13 cellular contexts compared by ENCODE assay signal in genomic region chr7:42315631-42316030, GRCh38.
A peak's percentile ranks its signal among the peaks of the same experiment; 100 is the strongest.
DNase-seq lines count a peak whose midpoint lies in the region.
"Had no signal": no experiment of that assay in that cellular context is flagged by ENCODE, and none has a peak within 500 bp of the region (broad histone marks: within the 10 kb centered on the region; RNA-seq: fewer than 3 reads in every experiment).

No MANE protein-coding gene starts in this region.

- no peaks in the 10 kb centered on the region for H3K4me1 Mint-ChIP-seq in activated naive CD4-positive, alpha-beta T cell treated with anti-CD3 and anti-CD28 coated beads for 36 hours (ENCODE audit: low read depth)

- H3K4me2 ChIP-seq in GM23248 (ENCODE audit: unreplicated experiment): peak overlapping the region; percentile 60

- H3K27ac ChIP-seq in GM23248 (no peak overlapping the region), SJSA1 (peak overlapping the region; percentile 71)
- H3K27ac ChIP-seq: right atrium auricular region had no signal

- H4K20me1 ChIP-seq in GM23248 (ENCODE audit: insufficient read depth): no peaks in the 10 kb centered on the region

- H3K4me1 ChIP-seq in GM23248 (ENCODE audit: insufficient read depth) (peaks cover 13% of the 10 kb centered on the region), SJSA1 (replicated peaks) (peaks cover 13% of the 10 kb centered on the region)
- H3K4me1 ChIP-seq: right atrium auricular region had no signal

- intact Hi-C loops in activated naive CD4-positive, alpha-beta T cell treated with anti-CD3 and anti-CD28 coated beads for 36 hours (cut with micrococcal nuclease): no loop called here

- peaks cover 22% of the 10 kb centered on the region for H3F3A ChIP-seq in GM23248 (ENCODE audit: insufficient read depth)

- H3K79me2 ChIP-seq in GM23248 (ENCODE audit: insufficient read depth): no peaks in the 10 kb centered on the region

- H3K36me3 ChIP-seq in GM23248 (ENCODE audit: low read depth) (no peaks in the 10 kb centered on the region), SJSA1 (no peaks in the 10 kb centered on the region)
- H3K36me3 ChIP-seq: right atrium auricular region had no signal

- peak overlapping the region; percentile 23; the same call in 1 of the 2 replicates for H2AFZ ChIP-seq in GM23248

- H3K27me3 ChIP-seq in GM23248 (replicated peaks; ENCODE audit: insufficient read depth): no peaks in the 10 kb centered on the region
- no peaks in the 10 kb centered on the region for H3K27me3 ChIP-seq in SJSA1 (replicated peaks)
- H3K27me3 ChIP-seq: right atrium auricular region had no signal

- DNase-seq in GM23248 (peak; percentile 56), SJSA1 (ENCODE audit: low read depth in 1 of 2, low spot score in 2 of 2) (peak in 1 of 2 experiments; percentile 74), fibroblast of peridontal ligament (ENCODE audit: extremely low read depth) (peak; percentile 66), smooth muscle cell of the brain vasculature (ENCODE audit: low read depth, low spot score) (peak; percentile 79), SKM-1 (lab: John Stamatoyannopoulos, UW; ENCODE audit: unreplicated experiment) (no peak), G401 (ENCODE audit: low spot score) (no peak), NCI-H1436 (lab: John Stamatoyannopoulos, UW) (no peak)
- DNase-seq in activated naive CD4-positive, alpha-beta T cell treated with anti-CD3 and anti-CD28 coated beads for 36 hours: no peak
- DNase-seq: activated gamma-delta T cell, cerebellar nuclear complex, COR-L47, NCI-H226 had no signal

- H3K4me3 Mint-ChIP-seq in activated naive CD4-positive, alpha-beta T cell treated with anti-CD3 and anti-CD28 coated beads for 36 hours: no peak overlapping the region

- CTCF ChIA-PET in activated naive CD4-positive, alpha-beta T cell treated with anti-CD3 and anti-CD28 coated beads for 36 hours (lab: Charles Lee): no interaction called here

- no peaks in the 10 kb centered on the region for H3K9me3 ChIP-seq in GM23248 (ENCODE audit: low read depth)
- no peaks in the 10 kb centered on the region for H3K9me3 ChIP-seq in SJSA1 (replicated peaks)

- H3K27ac Mint-ChIP-seq in activated naive CD4-positive, alpha-beta T cell treated with anti-CD3 and anti-CD28 coated beads for 36 hours: no peak overlapping the region

- H3K9ac ChIP-seq in GM23248: no peak overlapping the region

- H3K36me3 Mint-ChIP-seq in activated naive CD4-positive, alpha-beta T cell treated with anti-CD3 and anti-CD28 coated beads for 36 hours (ENCODE audit: low read depth): no peaks in the 10 kb centered on the region

- H3K9me2 ChIP-seq in GM23248 (ENCODE audit: insufficient read depth): no peaks in the 10 kb centered on the region

- peak overlapping the region; percentile 42 for H3K4me3 ChIP-seq in GM23248
- H3K4me3 ChIP-seq in SJSA1: peak overlapping the region; percentile 4; the same call in 1 of the 2 replicates
- H3K4me3 ChIP-seq: right atrium auricular region had no signal

- H3K9me3 Mint-ChIP-seq in activated naive CD4-positive, alpha-beta T cell treated with anti-CD3 and anti-CD28 coated beads for 36 hours: peaks cover 4% of the 10 kb centered on the region

- H3K27me3 Mint-ChIP-seq in activated naive CD4-positive, alpha-beta T cell treated with anti-CD3 and anti-CD28 coated beads for 36 hours (ENCODE audit: low read depth): no peaks in the 10 kb centered on the region

- in situ Hi-C loops in GM23248 (cut with MboI): no loop called here
- in situ Hi-C loops in G401 (cut with HindIII; ENCODE audit: low sequenced_read_pairs): no loop called here

Comparison
In these comparisons a context has a peak if more than half of its experiments do, and no peak if none do; other contexts are left out.
1. DNase-seq: peak in GM23248 (single experiment), fibroblast of peridontal ligament (single experiment) and smooth muscle cell of the brain vasculature (single experiment); none in SKM-1 (single experiment), G401 (single experiment), NCI-H1436 (single experiment) and activated naive CD4-positive, alpha-beta T cell treated with anti-CD3 and anti-CD28 coated beads for 36 hours (single experiment).